Comparison of ENCODE assay signal across 26 cellular contexts in genomic region chr18:76643996-76644395, GRCh38.
A peak's percentile ranks its signal among the peaks of the same experiment; 100 is the strongest.
DNase-seq lines count a peak whose midpoint lies in the region; ATAC-seq, FAIRE-seq and TF ChIP-seq lines count a peak whose summit lies in the region.
"Had no signal": no experiment of that assay in that cellular context is flagged by ENCODE, and none has a peak within 500 bp of the region (broad histone marks: within the 10 kb centered on the region; RNA-seq: fewer than 3 reads in every experiment).

No MANE protein-coding gene starts in this region.

- no peak for DNase-seq in activated T-cell treated with anti-CD3 and anti-CD28 coated beads, Interleukin-2, amount 50 U/mL, for 4 hours
- DNase-seq in activated T-cell treated with anti-CD3 and anti-CD28 coated beads for 4 hours: no peak
- peak; percentile 52 for DNase-seq in GM23248
- DNase-seq in bronchial epithelial cell (ENCODE audit: low read depth): peak; percentile 8
- DNase-seq in neural progenitor cell (ENCODE audit: low spot score): no peak
- no peak for DNase-seq in NK-92 treated with Interleukin-12 subunit alpha and Interleukin-12 subunit beta, amount 100 ng/mL, for 24 hours (lab: John Stamatoyannopoulos, UW)
- no peak for DNase-seq in lower lobe of right lung
- DNase-seq: CD4-positive, CD25-positive, alpha-beta regulatory T cell; H9; Kasumi-1; NCI-H1105; NCI-H1436 treated with DMSO at 0.1 percent for 48 hours; NCI-H187 treated with DMSO at 0.1 percent for 48 hours; NCI-H2107; NCI-H446 treated with DMSO at 0.1 percent for 48 hours; NCI-H526; NCI-H82; PC-9; SJCRH30 had no signal

- H3K9me2 ChIP-seq in GM23248 (ENCODE audit: insufficient read depth): no peaks in the 10 kb centered on the region

- H3K9ac ChIP-seq in GM23248 (no peak overlapping the region), neural progenitor cell (no peak overlapping the region)
- H3K9ac ChIP-seq: BLaER1 had no signal

- FAIRE-seq in bronchial epithelial cell (lab: Jason Lieb, UNC): no peak
- FAIRE-seq: A204.1, GM18507, K562 had no signal

- H3K4me2 ChIP-seq in GM23248 (ENCODE audit: unreplicated experiment) (no peak overlapping the region), neural progenitor cell (no peak overlapping the region)
- H3K4me2 ChIP-seq: BLaER1, GM23338, PC-9 had no signal

- in situ Hi-C loops in GM23248 (cut with MboI): no loop called here

- H2AFZ ChIP-seq in GM23248: no peak overlapping the region
- no peak overlapping the region for H2AFZ ChIP-seq in neural progenitor cell (replicated peaks)
- H2AFZ ChIP-seq: GM23338, PC-9 had no signal

- intact Hi-C loops in lower lobe of right lung (cut with DNase I): no loop called here

- ATAC-seq in activated T-cell treated with anti-CD3 and anti-CD28 coated beads, Interleukin-2, amount 50 U/mL, for 4 hours: peak; percentile 23 to 63
- ATAC-seq in lower lobe of right lung: no peak
- no peak for ATAC-seq in HG02885 (IDR thresholded peaks at IDR 0.05; ENCODE audit: poor library complexity, unreplicated experiment)
- ATAC-seq: GM23338, K562, Right ventricle myocardium inferior had no signal

- H3K27ac Mint-ChIP-seq in neural progenitor cell: no peak overlapping the region
- H3K27ac Mint-ChIP-seq: GM23338, H9 had no signal

- H4K20me1 ChIP-seq in GM23248 (ENCODE audit: insufficient read depth): no peaks in the 10 kb centered on the region
- no peaks in the 10 kb centered on the region for H4K20me1 ChIP-seq in neural progenitor cell (ENCODE audit: low read depth)
- H4K20me1 ChIP-seq: BLaER1 had no signal

- H3K4me3 Mint-ChIP-seq in activated T-cell treated with anti-CD3 and anti-CD28 coated beads, Interleukin-2, amount 50 U/mL, for 4 hours: no peak overlapping the region
- H3K4me3 Mint-ChIP-seq in neural progenitor cell: peak overlapping the region; percentile 28
- H3K4me3 Mint-ChIP-seq: CD4-positive, CD25-positive, alpha-beta regulatory T cell; GM23338; H9 had no signal

- H3K27me3 ChIP-seq in GM23248 (replicated peaks; ENCODE audit: insufficient read depth) (peaks cover 4% of the 10 kb centered on the region; the same call in 1 of the 2 replicates), bronchial epithelial cell (ENCODE audit: control insufficient read depth, insufficient read depth, low read length) (no peaks in the 10 kb centered on the region), neural progenitor cell (no peaks in the 10 kb centered on the region), lower lobe of right lung (ENCODE audit: low read depth) (no peaks in the 10 kb centered on the region)
- H3K27me3 ChIP-seq: BLaER1, SJCRH30 had no signal

- H3K9me3 ChIP-seq in GM23248 (ENCODE audit: low read depth) (no peaks in the 10 kb centered on the region), neural progenitor cell (ENCODE audit: low read depth) (no peaks in the 10 kb centered on the region), lower lobe of right lung (no peaks in the 10 kb centered on the region)
- H3K9me3 ChIP-seq: BLaER1, SJCRH30 had no signal

- no peaks in the 10 kb centered on the region for H3K4me1 Mint-ChIP-seq in activated T-cell treated with anti-CD3 and anti-CD28 coated beads, Interleukin-2, amount 50 U/mL, for 4 hours (ENCODE audit: low read depth)
- H3K4me1 Mint-ChIP-seq in neural progenitor cell: peaks cover 3% of the 10 kb centered on the region
- H3K4me1 Mint-ChIP-seq: H9 had no signal

- no peak overlapping the region for H3K4me3 ChIP-seq in GM23248
- no peak overlapping the region for H3K4me3 ChIP-seq in bronchial epithelial cell (ENCODE audit: low read depth, low read length)
- no peak overlapping the region for H3K4me3 ChIP-seq in neural progenitor cell
- no peak overlapping the region for H3K4me3 ChIP-seq in lower lobe of right lung
- H3K4me3 ChIP-seq: BLaER1, GM23338, K562, PC-9, SJCRH30 had no signal

- no peaks in the 10 kb centered on the region for H3K9me3 Mint-ChIP-seq in activated T-cell treated with anti-CD3 and anti-CD28 coated beads, Interleukin-2, amount 50 U/mL, for 4 hours
- peaks cover 5% of the 10 kb centered on the region for H3K9me3 Mint-ChIP-seq in neural progenitor cell
- H3K9me3 Mint-ChIP-seq: GM23338 had no signal

- 33 to 37% methylated on average over 6 of the region's 6 CpGs for WGBS in GM23248 (ENCODE audit: low coverage in 1 of 2, low lambda C conversion rate in 2 of 2, missing lambda C conversion rate in 2 of 2), 2 experiments

- H3K27ac ChIP-seq in GM23248 (no peak overlapping the region), neural progenitor cell (no peak overlapping the region), lower lobe of right lung (no peak overlapping the region)
- H3K27ac ChIP-seq: BLaER1, PC-9, SJCRH30 had no signal

- H3K4me1 ChIP-seq in GM23248 (ENCODE audit: insufficient read depth): no peaks in the 10 kb centered on the region
- peaks cover 3% of the 10 kb centered on the region for H3K4me1 ChIP-seq in neural progenitor cell
- no peaks in the 10 kb centered on the region for H3K4me1 ChIP-seq in lower lobe of right lung
- H3K4me1 ChIP-seq: BLaER1, SJCRH30 had no signal

- no peaks in the 10 kb centered on the region for H3K79me2 ChIP-seq in GM23248 (ENCODE audit: insufficient read depth)
- no peaks in the 10 kb centered on the region for H3K79me2 ChIP-seq in neural progenitor cell (ENCODE audit: low read depth)

- peaks cover 4% of the 10 kb centered on the region for H3K27me3 Mint-ChIP-seq in activated T-cell treated with anti-CD3 and anti-CD28 coated beads, Interleukin-2, amount 50 U/mL, for 4 hours (ENCODE audit: low read depth)
- peaks cover 4% of the 10 kb centered on the region for H3K27me3 Mint-ChIP-seq in neural progenitor cell (ENCODE audit: insufficient read depth, low read depth)
- H3K27me3 Mint-ChIP-seq: CD4-positive, CD25-positive, alpha-beta regulatory T cell had no signal

- H3K36me3 ChIP-seq in GM23248 (ENCODE audit: low read depth) (no peaks in the 10 kb centered on the region), bronchial epithelial cell (ENCODE audit: control insufficient read depth, insufficient read depth, low read length) (no peaks in the 10 kb centered on the region), neural progenitor cell (no peaks in the 10 kb centered on the region), lower lobe of right lung (no peaks in the 10 kb centered on the region)
- H3K36me3 ChIP-seq: BLaER1, SJCRH30 had no signal

- TF ChIP-seq CTCF in bronchial epithelial cell (IDR thresholded peaks at IDR 0.05; ENCODE audit: insufficient read depth, low read length, severe bottlenecking) (no peak), neural progenitor cell (IDR thresholded peaks at IDR 0.05) (no peak), lower lobe of right lung (IDR thresholded peaks at IDR 0.05) (no peak)

- H3K36me3 Mint-ChIP-seq in activated T-cell treated with anti-CD3 and anti-CD28 coated beads, Interleukin-2, amount 50 U/mL, for 4 hours (ENCODE audit: insufficient read depth): no peaks in the 10 kb centered on the region
- no peaks in the 10 kb centered on the region for H3K36me3 Mint-ChIP-seq in neural progenitor cell
- H3K36me3 Mint-ChIP-seq: CD4-positive, CD25-positive, alpha-beta regulatory T cell had no signal

- H3F3A ChIP-seq in GM23248 (ENCODE audit: insufficient read depth): no peaks in the 10 kb centered on the region
- no peaks in the 10 kb centered on the region for H3F3A ChIP-seq in neural progenitor cell (ENCODE audit: low read depth)

Comparison
In these comparisons a context has a peak if more than half of its experiments do, and no peak if none do; other contexts are left out.
1. ATAC-seq: peak in activated T-cell treated with anti-CD3 and anti-CD28 coated beads, Interleukin-2, amount 50 U/mL, for 4 hours (2 of 2); none in lower lobe of right lung (0 of 2) and HG02885 (single experiment).
2. DNase-seq: peak in GM23248 (single experiment) and bronchial epithelial cell (single experiment); none in activated T-cell treated with anti-CD3 and anti-CD28 coated beads, Interleukin-2, amount 50 U/mL, for 4 hours (single experiment), activated T-cell treated with anti-CD3 and anti-CD28 coated beads for 4 hours (single experiment), neural progenitor cell (single experiment), NK-92 treated with Interleukin-12 subunit alpha and Interleukin-12 subunit beta, amount 100 ng/mL, for 24 hours (single experiment) and lower lobe of right lung (single experiment).